Comparison of ENCODE assay signal across 21 cellular contexts in genomic region chr13:102905905-102906304, GRCh38.
DNase-seq lines count a peak whose midpoint lies in the region; ATAC-seq, FAIRE-seq and TF ChIP-seq lines count a peak whose summit lies in the region.
"Had no signal": no experiment of that assay in that cellular context is flagged by ENCODE, and none has a peak within 500 bp of the region (broad histone marks: within the 10 kb centered on the region; RNA-seq: fewer than 3 reads in every experiment).

No MANE protein-coding gene starts in this region.

- H3K79me2 ChIP-seq in HepG2 (ENCODE audit: insufficient read depth, low read length): no peaks in the 10 kb centered on the region
- H3K79me2 ChIP-seq in keratinocyte (ENCODE audit: control insufficient read depth, insufficient read depth, low read length): no peaks in the 10 kb centered on the region
- no peaks in the 10 kb centered on the region for H3K79me2 ChIP-seq in osteoblast (ENCODE audit: insufficient read depth, low read length)

- no peak overlapping the region for H3K27ac ChIP-seq in HepG2 (ENCODE audit: extremely low read length, insufficient read depth, low read length)
- no peak overlapping the region for H3K27ac ChIP-seq in right lobe of liver
- H3K27ac ChIP-seq in keratinocyte (ENCODE audit: control insufficient read depth, insufficient read depth, low read length): no peak overlapping the region
- no peak overlapping the region for H3K27ac ChIP-seq in osteoblast (ENCODE audit: low read depth, low read length)
- H3K27ac ChIP-seq: Peyer's patch, SJCRH30 had no signal

- ATAC-seq in HepG2: no peak
- no peak for ATAC-seq in right lobe of liver
- ATAC-seq in GM18502 (IDR thresholded peaks at IDR 0.05; ENCODE audit: poor library complexity, unreplicated experiment): no peak
- ATAC-seq: GM23338 had no signal

- in situ Hi-C loops in HepG2 (cut with HindIII; ENCODE audit: extremely low pct_ligation_motif_present, low pct_unique_long_range_greater_than_20kb): loop anchor here (25.0 kb wide), 1 partner anchor 231 kb away; no protein-coding TSS in a partner anchor

- FAIRE-seq in HepG2 (lab: Jason Lieb, UNC) (no peak), keratinocyte (lab: Jason Lieb, UNC) (peak; percentile 9)
- FAIRE-seq: GM12891 had no signal

- H3K4me3 ChIP-seq in HepG2 (replicated peaks in 1 of 3; ENCODE audit: insufficient read depth in 1 of 3, low read depth in 2 of 3, low read length in 3 of 3): no peak overlapping the region
- H3K4me3 ChIP-seq in right lobe of liver: no peak overlapping the region
- no peak overlapping the region for H3K4me3 ChIP-seq in keratinocyte (ENCODE audit: control insufficient read depth in 2 of 3, extremely low read depth in 1 of 3, insufficient read depth in 2 of 3, low read depth in 1 of 3, low read length in 3 of 3)
- H3K4me3 ChIP-seq in osteoblast (ENCODE audit: insufficient read depth, low read length): no peak overlapping the region
- H3K4me3 ChIP-seq: GM23338, HAP-1, Peyer's patch, SJCRH30 had no signal

- TF ChIP-seq CTCF in HepG2 (CRISPR knock-in tag; IDR thresholded peaks at IDR 0.05): no peak
- TF ChIP-seq CTCF in right lobe of liver (IDR thresholded peaks at IDR 0.05): no peak
- TF ChIP-seq CTCF in keratinocyte (optimal IDR thresholded peaks at IDR 0.05 in 1 of 3, IDR thresholded peaks at IDR 0.05 in 1 of 3, conservative IDR thresholded peaks at IDR 0.05 in 1 of 3; ENCODE audit: extremely low read depth in 1 of 3, insufficient read depth in 2 of 3, low read length in 3 of 3): no peak
- no peak for TF ChIP-seq CTCF in osteoblast (IDR thresholded peaks at IDR 0.05; ENCODE audit: extremely low read depth, low read depth, low read length)

- peaks cover 35% of the 10 kb centered on the region for H3K4me1 ChIP-seq in HepG2 (ENCODE audit: insufficient read depth, low read length)
- peaks cover 0 to 46% (median 6%) of the 10 kb centered on the region in 4 donors for H3K4me1 ChIP-seq in right lobe of liver
- peaks cover 48% of the 10 kb centered on the region for H3K4me1 ChIP-seq in keratinocyte (ENCODE audit: control insufficient read depth, extremely low read depth, insufficient read depth, low read length)
- H3K4me1 ChIP-seq in osteoblast (ENCODE audit: insufficient read depth, low read length): no peaks in the 10 kb centered on the region
- H3K4me1 ChIP-seq: HAP-1 had no signal

- intact Hi-C loops in HepG2 (cut with micrococcal nuclease; ENCODE audit: unreplicated experiment) (no loop called here), right lobe of liver (cut with DNase I) (no loop called here)

- TF ChIP-seq RAD21 in HepG2 (CRISPR knock-in tag; IDR thresholded peaks at IDR 0.05): no peak

- TF ChIP-seq POLR2A in HepG2 (IDR thresholded peaks at IDR 0.05; ENCODE audit: insufficient read depth in 1 of 2, low read depth in 2 of 2, low read length in 2 of 2) (no peak), right lobe of liver (IDR thresholded peaks at IDR 0.05) (no peak)

- 0% methylated on average over 2 of the region's 2 CpGs for WGBS in HepG2 (ENCODE audit: low lambda C conversion rate)
- WGBS in right lobe of liver (ENCODE audit: insufficient coverage, low coverage, low lambda C conversion rate, missing lambda C conversion rate): 44% methylated on average over 2 of the region's 2 CpGs

- H3K9me1 ChIP-seq in keratinocyte (ENCODE audit: control insufficient read depth, extremely low read depth, insufficient read depth, low read length): no peaks in the 10 kb centered on the region

- no TSS peak for BruUV-seq in HepG2 (replicated peaks; lab: Mats Ljungman, UMichigan)

- H3K9ac ChIP-seq in HepG2 (ENCODE audit: insufficient read depth, low read depth, low read length): no peak overlapping the region
- H3K9ac ChIP-seq in keratinocyte (ENCODE audit: control insufficient read depth, extremely low read depth, insufficient read depth, low read length): no peak overlapping the region

- POLR2A ChIA-PET in HepG2 (lab: Yijun Ruan, JAX): no interaction called here

- no peaks in the 10 kb centered on the region for H3K27me3 ChIP-seq in HepG2 (ENCODE audit: control insufficient read depth in 1 of 2, insufficient read depth in 2 of 2, low read length in 2 of 2)
- no peaks in the 10 kb centered on the region for H3K27me3 ChIP-seq in right lobe of liver
- no peaks in the 10 kb centered on the region for H3K27me3 ChIP-seq in keratinocyte (ENCODE audit: control insufficient read depth, extremely low read depth, insufficient read depth, low read length)
- H3K27me3 ChIP-seq in osteoblast (ENCODE audit: insufficient read depth, low read length): no peaks in the 10 kb centered on the region
- H3K27me3 ChIP-seq: Peyer's patch, SJCRH30 had no signal

- H4K20me1 ChIP-seq in HepG2 (ENCODE audit: insufficient read depth, low read length) (no peaks in the 10 kb centered on the region), keratinocyte (ENCODE audit: control insufficient read depth, extremely low read depth, insufficient read depth, low read length) (no peaks in the 10 kb centered on the region), osteoblast (ENCODE audit: insufficient read depth, low read length) (no peaks in the 10 kb centered on the region)

- TF ChIP-seq EP300 in HepG2 (IDR thresholded peaks at IDR 0.05; ENCODE audit: low read depth in 2 of 2, low read length in 2 of 2) (no peak), HepG2 (CRISPR knock-in tag; IDR thresholded peaks at IDR 0.05; ENCODE audit: borderline replicate concordance) (no peak)

- H3K9me3 ChIP-seq in HepG2 (ENCODE audit: low read length): no peaks in the 10 kb centered on the region
- no peaks in the 10 kb centered on the region for H3K9me3 ChIP-seq in right lobe of liver
- no peaks in the 10 kb centered on the region for H3K9me3 ChIP-seq in keratinocyte (ENCODE audit: control insufficient read depth, low read depth, low read length)
- H3K9me3 ChIP-seq in osteoblast (ENCODE audit: low read depth, low read length): no peaks in the 10 kb centered on the region
- H3K9me3 ChIP-seq: HAP-1, Peyer's patch, SJCRH30 had no signal

- H2AFZ ChIP-seq in HepG2 (ENCODE audit: low read length) (no peak overlapping the region), keratinocyte (ENCODE audit: control insufficient read depth, low read length) (no peak overlapping the region), osteoblast (ENCODE audit: low read length) (no peak overlapping the region)
- H2AFZ ChIP-seq: GM23338 had no signal

- H3K36me3 ChIP-seq in HepG2 (replicated peaks in 1 of 2; ENCODE audit: control insufficient read depth in 1 of 2, insufficient read depth in 2 of 2, low read length in 2 of 2) (no peaks in the 10 kb centered on the region), right lobe of liver (no peaks in the 10 kb centered on the region), keratinocyte (ENCODE audit: control insufficient read depth in 2 of 2, extremely low read depth in 1 of 2, insufficient read depth in 2 of 2, low read length in 2 of 2) (no peaks in the 10 kb centered on the region), osteoblast (ENCODE audit: insufficient read depth, low read length) (no peaks in the 10 kb centered on the region)
- H3K36me3 ChIP-seq: HAP-1, Peyer's patch, SJCRH30 had no signal

- dilution Hi-C loops in keratinocyte (cut with MboI; ENCODE audit: extremely low pct_ligation_motif_present, low sequenced_read_pairs): no loop called here

- CTCF ChIA-PET in HepG2 (lab: Yijun Ruan, JAX; ENCODE audit: low intra/inter-chr PET ratio, low total read pairs): no interaction called here

- no peak overlapping the region for H3K4me2 ChIP-seq in HepG2 (ENCODE audit: low read depth, low read length)
- no peak overlapping the region for H3K4me2 ChIP-seq in keratinocyte (ENCODE audit: control insufficient read depth, extremely low read depth, insufficient read depth, low read depth, low read length)
- no peak overlapping the region for H3K4me2 ChIP-seq in osteoblast (ENCODE audit: insufficient read depth, low read length)
- H3K4me2 ChIP-seq: GM23338 had no signal

- DNase-seq in HepG2 (ENCODE audit: low spot score) (no peak), right lobe of liver (no peak), NCI-H2227 (lab: John Stamatoyannopoulos, UW; ENCODE audit: unreplicated experiment) (peak; percentile 38), keratinocyte (ENCODE audit: low read depth, low spot score) (no peak), osteoblast (ENCODE audit: insufficient read length, low spot score, missing footprints) (no peak), inferior parietal cortex (ENCODE audit: extremely low spot score) (no peak)
- DNase-seq: CD4-positive, CD25-positive, alpha-beta regulatory T cell; KG1; NCI-H1092; NCI-H1694; NCI-H2081; NCI-H446; NCI-H526 treated with DMSO at 0.1 percent for 48 hours; NK-92 treated with Interleukin-12 subunit alpha and Interleukin-12 subunit beta, amount 100 ng/mL, for 24 hours; Peyer's patch; SJCRH30; T-helper 1 cell had no signal

TF ChIP-seq in HepG2, 621 proteins besides CTCF, POLR2A, EP300 and RAD21:
- TF ChIP-seq YY1 (IDR thresholded peaks at IDR 0.05; ENCODE audit: insufficient read depth, insufficient replicate concordance, low read depth, low read length) (no peak), ZNF362 (CRISPR knock-in tag; IDR thresholded peaks at IDR 0.05; ENCODE audit: borderline replicate concordance) (no peak), LCORL (IDR thresholded peaks at IDR 0.05) (peak; percentile 63), LCORL (CRISPR knock-in tag; IDR thresholded peaks at IDR 0.05) (no peak), ZNF496 (CRISPR knock-in tag; IDR thresholded peaks at IDR 0.05; ENCODE audit: insufficient replicate concordance) (no peak), SUZ12 (IDR thresholded peaks at IDR 0.05; ENCODE audit: low read depth, low read length) (no peak), ZNF136 (CRISPR knock-in tag; IDR thresholded peaks at IDR 0.05; ENCODE audit: low read depth) (no peak), NFE2L2 (IDR thresholded peaks at IDR 0.05; ENCODE audit: low read length) (no peak)
